14 cellular contexts compared by ENCODE assay signal in the genomic region with DNA sequence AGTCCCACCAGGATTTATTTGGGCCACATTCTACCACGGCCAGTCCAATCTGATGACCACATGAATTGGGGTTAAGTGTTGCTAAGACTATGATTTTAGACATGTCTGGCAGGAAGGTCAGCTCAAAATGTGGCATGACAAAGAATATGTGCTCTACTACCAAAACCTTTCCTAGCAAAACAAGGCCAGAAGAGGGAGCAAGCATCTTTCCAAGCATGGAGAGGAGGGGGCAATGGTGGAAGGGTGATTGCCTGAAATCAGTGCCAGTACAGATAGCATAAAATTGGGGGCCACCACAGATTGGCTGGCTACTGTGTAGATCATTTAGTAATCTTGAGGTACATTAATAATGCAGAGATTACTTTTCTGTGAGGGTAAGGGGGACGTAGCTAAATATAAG. TPM values are rescaled to one million over a fixed set of nuclear protein-coding genes. Genes with fewer than 3 reads are reported as not detected.
DNase-seq lines count a peak whose midpoint lies in the region; ATAC-seq and TF ChIP-seq lines count a peak whose summit lies in the region.
"Had no signal": no experiment of that assay in that cellular context is flagged by ENCODE, and none has a peak within 500 bp of the region (broad histone marks: within the 10 kb centered on the region; RNA-seq: fewer than 3 reads in every experiment).

No MANE protein-coding gene starts in this region.

- peak; percentile 55; the same call in 1 of the 2 replicates for ATAC-seq in HCT116
- no peak for ATAC-seq in GM19035 (IDR thresholded peaks at IDR 0.05; ENCODE audit: unreplicated experiment)
- ATAC-seq in naive thymus-derived CD4-positive, alpha-beta T cell: no peak

- H3K4me1 ChIP-seq in HCT116 (ENCODE audit: control insufficient read depth in 1 of 2, insufficient read depth in 2 of 2, low read length in 2 of 2): no peaks in the 10 kb centered on the region
- H3K4me1 ChIP-seq in naive thymus-derived CD4-positive, alpha-beta T cell (ENCODE audit: control insufficient read depth in 2 of 2, insufficient read depth in 2 of 2, low read length in 2 of 2): no peaks in the 10 kb centered on the region

- H3K9me2 ChIP-seq in HCT116 (ENCODE audit: insufficient read depth): no peaks in the 10 kb centered on the region

- TF ChIP-seq CTCF in AG10803 (conservative IDR thresholded peaks at IDR 0.05; ENCODE audit: low read length) (0 out of 2 replicates have a peak, but pooled peaks have one; percentile 3), HCT116 (IDR thresholded peaks at IDR 0.05 in 2 of 3, conservative IDR thresholded peaks at IDR 0.05 in 1 of 3; ENCODE audit: borderline replicate concordance in 1 of 3, insufficient read depth in 1 of 3, low read depth in 2 of 3, low read length in 2 of 3) (peak; percentile 31 to 41 (median 35); a peak in 2 of 6 replicates), fibroblast of villous mesenchyme (IDR thresholded peaks at IDR 0.05; ENCODE audit: insufficient read depth, low read depth, low read length) (peak; percentile 13)

- no peak for TF ChIP-seq POLR2A in HCT116 (IDR thresholded peaks at IDR 0.05; ENCODE audit: borderline replicate concordance, extremely low read depth, insufficient read depth, insufficient read length)

- H3K79me2 ChIP-seq in HCT116 (ENCODE audit: insufficient read depth, low read length): no peaks in the 10 kb centered on the region

- peak overlapping the region in 2 of 9 donors; percentile 34 to 42 for H3K27ac Mint-ChIP-seq in naive thymus-derived CD4-positive, alpha-beta T cell
- H3K27ac Mint-ChIP-seq: activated naive CD4-positive, alpha-beta T cell treated with anti-CD3 and anti-CD28 coated beads for 36 hours had no signal

- RAD21 ChIA-PET in HCT116 (lab: Charles Lee; ENCODE audit: low non-redundant PET in 1 of 2, low total read pairs in 2 of 2, uncharacterized antibody in 2 of 2, unreplicated experiment in 2 of 2): no interaction called here

- peaks cover 0 to 13% (median 5%) of the 10 kb centered on the region in 11 donors for H3K9me3 Mint-ChIP-seq in naive thymus-derived CD4-positive, alpha-beta T cell

- H2AFZ ChIP-seq in HCT116 (ENCODE audit: low read depth, low read length, poor library complexity, severe bottlenecking): no peak overlapping the region

- H4K20me1 ChIP-seq in HCT116 (ENCODE audit: insufficient read depth): no peaks in the 10 kb centered on the region

- TF ChIP-seq RAD21 in HCT116 (IDR thresholded peaks at IDR 0.05; ENCODE audit: low read depth): peak; percentile 39; the same call in 1 of the 2 replicates

- H3K4me2 ChIP-seq in HCT116 (ENCODE audit: low read length): no peak overlapping the region
- H3K4me2 ChIP-seq: BLaER1 treated with 17β-estradiol and CSF1 and Interleukin-3, amounts not matched to agents 10 nM and 100 nM had no signal

- H3K27ac ChIP-seq in HCT116 (ENCODE audit: low read depth, low read length) (no peak overlapping the region), substantia nigra (ENCODE audit: low read depth, low read length, poor library complexity, severe bottlenecking) (no peak overlapping the region)
- no peak overlapping the region for H3K27ac ChIP-seq in naive thymus-derived CD4-positive, alpha-beta T cell (ENCODE audit: low read depth, low read length)
- H3K27ac ChIP-seq: BLaER1 treated with 17β-estradiol and CSF1 and Interleukin-3, amounts not matched to agents 10 nM and 100 nM had no signal

- CTCF ChIA-PET in HCT116 (lab: Charles Lee): interaction anchor here (1.2 to 1.8 kb wide), 3 partner anchors 11 to 261 kb away, joined by 3 to 7 read pairs (median 4); no protein-coding TSS in a partner anchor
- CTCF ChIA-PET in naive thymus-derived CD4-positive, alpha-beta T cell (lab: Charles Lee): no interaction called here

- no peaks in the 10 kb centered on the region for H3K27me3 ChIP-seq in HCT116 (ENCODE audit: insufficient read depth, low read length)
- no peaks in the 10 kb centered on the region for H3K27me3 ChIP-seq in naive thymus-derived CD4-positive, alpha-beta T cell (ENCODE audit: control insufficient read depth in 2 of 2, insufficient read depth in 2 of 2, low read length in 2 of 2)
- H3K27me3 ChIP-seq: BLaER1 treated with 17β-estradiol and CSF1 and Interleukin-3, amounts not matched to agents 10 nM and 100 nM had no signal

- H3K4me3 ChIP-seq in AG10803 (ENCODE audit: low read length) (no peak overlapping the region), HCT116 (replicated peaks in 1 of 2; ENCODE audit: low read depth in 1 of 2, low read length in 2 of 2) (no peak overlapping the region), fibroblast of villous mesenchyme (ENCODE audit: low read depth, low read length) (no peak overlapping the region)
- H3K4me3 ChIP-seq in naive thymus-derived CD4-positive, alpha-beta T cell (ENCODE audit: low read length): no peak overlapping the region
- H3K4me3 ChIP-seq: BLaER1 treated with 17β-estradiol and CSF1 and Interleukin-3, amounts not matched to agents 10 nM and 100 nM had no signal

- H3K4me3 Mint-ChIP-seq in naive thymus-derived CD4-positive, alpha-beta T cell: no peak overlapping the region
- H3K4me3 Mint-ChIP-seq: activated naive CD4-positive, alpha-beta T cell treated with anti-CD3 and anti-CD28 coated beads for 36 hours had no signal

- DNase-seq in AG10803 (ENCODE audit: low read depth) (no peak), HCT116 (ENCODE audit: low read depth, low spot score) (no peak), SW480 (ENCODE audit: low spot score) (peak; percentile 0), fibroblast of villous mesenchyme (ENCODE audit: low read depth) (no peak), NCI-H345 (lab: John Stamatoyannopoulos, UW) (no peak), substantia nigra (lab: John Stamatoyannopoulos, UW) (no peak)
- DNase-seq in naive thymus-derived CD4-positive, alpha-beta T cell: no peak
- DNase-seq: activated naive CD4-positive, alpha-beta T cell treated with anti-CD3 and anti-CD28 coated beads for 36 hours; hippocampal formation; NCI-H1048; SHP77 treated with DMSO at 0.1 percent for 48 hours; stimulated activated naive CD4-positive, alpha-beta T cell treated with Interleukin-2 at 50 U/mL for 16 hours had no signal

- intact Hi-C loops in HCT116 (cut with micrococcal nuclease): no loop called here
- intact Hi-C loops in naive thymus-derived CD4-positive, alpha-beta T cell (cut with micrococcal nuclease): no loop called here

- BruUV-seq in HCT116 (replicated peaks; lab: Mats Ljungman, UMichigan): no TSS peak

- no peaks in the 10 kb centered on the region for H3K9me3 ChIP-seq in HCT116 (ENCODE audit: control insufficient read depth in 1 of 2, insufficient read depth in 1 of 2, low read depth in 1 of 2, low read length in 2 of 2)
- no peaks in the 10 kb centered on the region for H3K9me3 ChIP-seq in naive thymus-derived CD4-positive, alpha-beta T cell (ENCODE audit: control insufficient read depth in 2 of 3, low read length in 3 of 3)

- no peak overlapping the region for H3K9ac ChIP-seq in HCT116 (ENCODE audit: low read length)
- H3K9ac ChIP-seq: BLaER1 treated with 17β-estradiol and CSF1 and Interleukin-3, amounts not matched to agents 10 nM and 100 nM had no signal

- POLR2A ChIA-PET in HCT116 (lab: Charles Lee): no interaction called here
- POLR2A ChIA-PET in naive thymus-derived CD4-positive, alpha-beta T cell (lab: Charles Lee): no interaction called here

- no peaks in the 10 kb centered on the region for H3K27me3 Mint-ChIP-seq in naive thymus-derived CD4-positive, alpha-beta T cell

- H3K4me1 Mint-ChIP-seq in naive thymus-derived CD4-positive, alpha-beta T cell: peaks cover 5 to 18% (median 11%) of the 10 kb centered on the region in 7 donors

- no peaks in the 10 kb centered on the region for H3K36me3 Mint-ChIP-seq in naive thymus-derived CD4-positive, alpha-beta T cell

- H3K36me3 ChIP-seq in HCT116 (ENCODE audit: control insufficient read depth in 1 of 2, insufficient read depth in 2 of 2, low read length in 2 of 2): no peaks in the 10 kb centered on the region
- H3K36me3 ChIP-seq in naive thymus-derived CD4-positive, alpha-beta T cell (ENCODE audit: control insufficient read depth in 2 of 3, insufficient read depth in 3 of 3, low read length in 3 of 3): peaks cover 0 to 1% (median 0%) of the 10 kb centered on the region in 3 experiments

TF ChIP-seq in HCT116, 20 proteins besides CTCF, POLR2A, EP300 and RAD21 (continues in another document):
- TF ChIP-seq FOSL1 (IDR thresholded peaks at IDR 0.05; ENCODE audit: low read depth) (no peak), SRF (IDR thresholded peaks at IDR 0.05; ENCODE audit: low read depth) (no peak), ELF1 (IDR thresholded peaks at IDR 0.05; ENCODE audit: borderline replicate concordance, low read depth) (no peak)
- TF ChIP-seq, protein P1, sequence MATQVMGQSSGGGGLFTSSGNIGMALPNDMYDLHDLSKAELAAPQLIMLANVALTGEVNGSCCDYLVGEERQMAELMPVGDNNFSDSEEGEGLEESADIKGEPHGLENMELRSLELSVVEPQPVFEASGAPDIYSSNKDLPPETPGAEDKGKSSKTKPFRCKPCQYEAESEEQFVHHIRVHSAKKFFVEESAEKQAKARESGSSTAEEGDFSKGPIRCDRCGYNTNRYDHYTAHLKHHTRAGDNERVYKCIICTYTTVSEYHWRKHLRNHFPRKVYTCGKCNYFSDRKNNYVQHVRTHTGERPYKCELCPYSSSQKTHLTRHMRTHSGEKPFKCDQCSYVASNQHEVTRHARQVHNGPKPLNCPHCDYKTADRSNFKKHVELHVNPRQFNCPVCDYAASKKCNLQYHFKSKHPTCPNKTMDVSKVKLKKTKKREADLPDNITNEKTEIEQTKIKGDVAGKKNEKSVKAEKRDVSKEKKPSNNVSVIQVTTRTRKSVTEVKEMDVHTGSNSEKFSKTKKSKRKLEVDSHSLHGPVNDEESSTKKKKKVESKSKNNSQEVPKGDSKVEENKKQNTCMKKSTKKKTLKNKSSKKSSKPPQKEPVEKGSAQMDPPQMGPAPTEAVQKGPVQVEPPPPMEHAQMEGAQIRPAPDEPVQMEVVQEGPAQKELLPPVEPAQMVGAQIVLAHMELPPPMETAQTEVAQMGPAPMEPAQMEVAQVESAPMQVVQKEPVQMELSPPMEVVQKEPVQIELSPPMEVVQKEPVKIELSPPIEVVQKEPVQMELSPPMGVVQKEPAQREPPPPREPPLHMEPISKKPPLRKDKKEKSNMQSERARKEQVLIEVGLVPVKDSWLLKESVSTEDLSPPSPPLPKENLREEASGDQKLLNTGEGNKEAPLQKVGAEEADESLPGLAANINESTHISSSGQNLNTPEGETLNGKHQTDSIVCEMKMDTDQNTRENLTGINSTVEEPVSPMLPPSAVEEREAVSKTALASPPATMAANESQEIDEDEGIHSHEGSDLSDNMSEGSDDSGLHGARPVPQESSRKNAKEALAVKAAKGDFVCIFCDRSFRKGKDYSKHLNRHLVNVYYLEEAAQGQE (IDR thresholded peaks at IDR 0.05; ENCODE audit: low read depth): no peak

RNA-seq across cellular contexts. Expression of a gene that starts 43.2 kb away (rescaled TPM):
- 40.2 TPM for total RNA-seq in HCT116 (2021; ENCODE audit: unreplicated experiment)
- polyA plus RNA-seq in HCT116 (2012): 38.7 and 48.4 TPM in 2 replicates
- total RNA-seq in fibroblast of villous mesenchyme: 72.2 and 88.5 TPM in 2 replicates
- 10 to 100 TPM; 34.9 to 59.5 (median 49.7) TPM for total RNA-seq in naive thymus-derived CD4-positive, alpha-beta T cell
- 10 to 100 TPM in 1 of 2 donors, 1 to 10 TPM in 1; 9.1 to 17.3 TPM for polyA plus RNA-seq in naive thymus-derived CD4-positive, alpha-beta T cell

RNA-seq across cellular contexts. Expression of a gene that starts 48.6 kb away (rescaled TPM):
- total RNA-seq in HCT116 (2021; ENCODE audit: unreplicated experiment) (13.8 TPM), fibroblast of villous mesenchyme (14.2 and 29.8 TPM in 2 replicates)
- polyA plus RNA-seq in HCT116 (2012): 5.8 and 8.5 TPM in 2 replicates
- 10 to 100 TPM; 27.5 to 41.0 (median 35.5) TPM for total RNA-seq in naive thymus-derived CD4-positive, alpha-beta T cell
- 10 to 100 TPM; 27.9 to 30.7 TPM for polyA plus RNA-seq in naive thymus-derived CD4-positive, alpha-beta T cell
